ENCODE assay signal across 13 cellular contexts in genomic region chr16:82638095-82638798, GRCh38. TPM values are rescaled to one million over a fixed set of nuclear protein-coding genes. Genes with fewer than 3 reads are reported as not detected.
DNase-seq lines count a peak whose midpoint lies in the region.
"Had no signal": no experiment of that assay in that cellular context is flagged by ENCODE, and none has a peak within 500 bp of the region (broad histone marks: within the 10 kb centered on the region; RNA-seq: fewer than 3 reads in every experiment).

No MANE protein-coding gene starts in this region.

- H3K27ac ChIP-seq in BLaER1 = no peak overlapping the region
- H3K27ac ChIP-seq: left lung had no signal

- H3K4me2 ChIP-seq in BLaER1 = peak overlapping the region; percentile 29

- H3K36me3 ChIP-seq in BLaER1 = no peaks in the 10 kb centered on the region
- H3K36me3 ChIP-seq in HAP-1 (replicated peaks) = no peaks in the 10 kb centered on the region
- H3K36me3 ChIP-seq: BE2C, left lung had no signal

- in situ Hi-C loops in HAP-1 (cut with MboI; ENCODE audit: low sequenced_read_pairs) = loop anchor here (10.0 kb wide), 1 partner anchor 373 kb away; no protein-coding TSS in a partner anchor

- H3K4me1 ChIP-seq in BLaER1 (peaks cover 14% of the 10 kb centered on the region), HAP-1 (peaks cover 23% of the 10 kb centered on the region)
- H3K4me1 ChIP-seq: BE2C, left lung had no signal

- H3K9ac ChIP-seq in BLaER1 = no peak overlapping the region

- H3K27me3 ChIP-seq in BLaER1 (no peaks in the 10 kb centered on the region), HAP-1 (ENCODE audit: low read depth) (no peaks in the 10 kb centered on the region)
- H3K27me3 ChIP-seq: BE2C, left lung had no signal

- DNase-seq in NCI-H460 (ENCODE audit: extremely low read depth, low read depth) (peak; percentile 93), dermis microvascular lymphatic vessel endothelial cell (ENCODE audit: low read depth in 2 of 2) (peak; percentile 61 to 92), kidney tubule cell (ENCODE audit: low spot score) (peak; percentile 72), HAP-1 (ENCODE audit: low spot score in 2 of 2) (no peak), NCI-H1048 (lab: John Stamatoyannopoulos, UW) (no peak), NCI-H1694 treated with DMSO at 0.1 percent for 48 hours (lab: John Stamatoyannopoulos, UW) (no peak)
- no peak for DNase-seq in activated CD4-positive, alpha-beta T cell treated with anti-CD3 and anti-CD28 coated beads, Interleukin-2, amount 50 U/mL, for 48 hours
- DNase-seq: activated CD4-positive, alpha-beta T cell treated with anti-CD3 and anti-CD28 coated beads for 48 hours; BE2C; GF-D8; left lung; NCI-H187 had no signal

- no peaks in the 10 kb centered on the region for H4K20me1 ChIP-seq in BLaER1

- H3K4me3 ChIP-seq in BLaER1 (no peak overlapping the region), HAP-1 (no peak overlapping the region)
- H3K4me3 ChIP-seq: left lung had no signal

- H3K9me3 ChIP-seq in BLaER1 (no peaks in the 10 kb centered on the region), HAP-1 (no peaks in the 10 kb centered on the region)
- H3K9me3 ChIP-seq: BE2C, left lung had no signal

RNA-seq across cellular contexts. Expression of gene CDH13, which starts 11.5 kb away (rescaled TPM):
- 108 and 123 TPM in 2 replicates for total RNA-seq in NCI-H460 (2014; rRNA removed; shearing (Covaris generic))
- 36.6 and 43.7 TPM in 2 replicates for polyA plus RNA-seq in NCI-H460 (2014; cell fraction: nucleus; rRNA removed)
- 66.6 and 68.9 TPM in 2 replicates for total RNA-seq in dermis microvascular lymphatic vessel endothelial cell

Comparison
In these comparisons a context has a peak if more than half of its experiments do, and no peak if none do; other contexts are left out.
1. DNase-seq: peak in NCI-H460 (single experiment), dermis microvascular lymphatic vessel endothelial cell (2 of 2) and kidney tubule cell (single experiment); none in HAP-1 (0 of 2), activated CD4-positive, alpha-beta T cell treated with anti-CD3 and anti-CD28 coated beads, Interleukin-2, amount 50 U/mL, for 48 hours (0 of 2), NCI-H1048 (single experiment) and NCI-H1694 treated with DMSO at 0.1 percent for 48 hours (single experiment).